ENCODE assay signal across 31 cellular contexts in genomic region chr1:27036718-27037117, GRCh38. TPM values are rescaled to one million over a fixed set of nuclear protein-coding genes. Genes with fewer than 3 reads are reported as not detected.
"Had no signal": no experiment of that assay in that cellular context is flagged by ENCODE, and none has a peak within 500 bp of the region (broad histone marks: within the 10 kb centered on the region; RNA-seq: fewer than 3 reads in every experiment).

No MANE protein-coding gene starts in this region.

- H3K27ac ChIP-seq: adrenal gland, body of pancreas, cardiac muscle cell, colonic mucosa, esophagus squamous epithelium, gastroesophageal sphincter, heart right ventricle, VCaP had no signal

- H3K27me3 ChIP-seq: adrenal gland, body of pancreas, cardiac muscle cell, colonic mucosa, esophagus squamous epithelium, gastroesophageal sphincter, heart right ventricle had no signal

- H3K4me3 ChIP-seq: adrenal gland, body of pancreas, cardiac muscle cell, colonic mucosa, esophagus squamous epithelium, gastroesophageal sphincter, heart right ventricle had no signal

- DNase-seq: activated B cell treated with CpG ODN at 0.5 μM for 24 hours; activated CD4-positive, alpha-beta T cell treated with anti-CD3 and anti-CD28 coated beads for 48 hours; activated CD4-positive, alpha-beta T cell treated with anti-CD3 and anti-CD28 coated beads, Interleukin-2, amount 50 U/mL, for 1 hour; activated CD4-positive, alpha-beta T cell treated with anti-CD3 and anti-CD28 coated beads, Interleukin-2, amount 50 U/mL, for 48 hours; activated CD8-positive, alpha-beta memory T cell treated with anti-CD3 and anti-CD28 coated beads for 24 hours; activated CD8-positive, alpha-beta T cell treated with anti-CD3 and anti-CD28 coated beads for 36 hours; activated effector memory CD4-positive, alpha-beta T cell treated with anti-CD3 and anti-CD28 coated beads, Interleukin-2, amount 50 U/mL, for 16 hours; activated naive CD4-positive, alpha-beta T cell treated with anti-CD3 and anti-CD28 coated beads for 36 hours; activated naive CD8-positive, alpha-beta T cell treated with anti-CD3 and anti-CD28 coated beads for 36 hours; activated naive CD8-positive, alpha-beta T cell treated with anti-CD3 and anti-CD28 coated beads, Interleukin-2, amount 50 U/mL, for 24 hours; activated T-cell treated with anti-CD3 and anti-CD28 coated beads, Interleukin-2, amount 50 U/mL, for 48 hours; adrenal gland; amygdala; aorta; body of pancreas; central memory CD4-positive, alpha-beta T cell; cerebellar nuclear complex; colonic mucosa; effector memory CD4-positive, alpha-beta T cell; endodermal cell; esophagus squamous epithelium; foreskin melanocyte; heart right ventricle; T-helper 1 cell; T-helper 17 cell; T1000 had no signal

- H3K9me3 ChIP-seq: adrenal gland, body of pancreas, colonic mucosa, esophagus squamous epithelium, gastroesophageal sphincter, heart right ventricle had no signal

- H3K36me3 ChIP-seq: adrenal gland, cardiac muscle cell, colonic mucosa, esophagus squamous epithelium, gastroesophageal sphincter, heart right ventricle had no signal

RNA-seq across cellular contexts. Expression of gene TENT5B, which starts 24.1 kb away (rescaled TPM):
- total RNA-seq: activated B cell treated with CpG ODN at 0.5 μM for 24 hours; activated CD8-positive, alpha-beta T cell treated with anti-CD3 and anti-CD28 coated beads for 36 hours; activated naive CD4-positive, alpha-beta T cell treated with anti-CD3 and anti-CD28 coated beads for 36 hours; activated naive CD8-positive, alpha-beta T cell treated with anti-CD3 and anti-CD28 coated beads for 36 hours; activated T-helper 1 cell treated with anti-CD3 and anti-CD28 coated beads, Interleukin-12 subunit alpha, Interleukin-12 subunit beta, Interleukin-2, Interleukin-4 antibody, amounts not matched to agents 30 ng/mL and 10 ng/mL and 1 ng/mL, durations not matched to agents 14 hours and 24 hours and 36 hours; activated T-helper 2 cell treated with anti-CD3 and anti-CD28 coated beads, Interferon-gamma antibody, Interleukin-2, Interleukin-4, amounts not matched to agents 10 μg/mL and 5 μg/mL and 100 μg/mL, durations not matched to agents 14 hours and 24 hours and 36 hours; T-helper 17 cell had no signal
